In genomic region chr16:351804-352520, GRCh38 we compare ENCODE assay signal across 8 cellular contexts. TPM values are rescaled to one million over a fixed set of nuclear protein-coding genes. Genes with fewer than 3 reads are reported as not detected.
A peak's percentile ranks its signal among the peaks of the same experiment; 100 is the strongest.
DNase-seq lines count a peak whose midpoint lies in the region; ATAC-seq and TF ChIP-seq lines count a peak whose summit lies in the region.

No MANE protein-coding gene starts in this region.

- H3K4me3 Mint-ChIP-seq in T-cell: peak overlapping the region; percentile 82 to 86 (median 82)
- peak overlapping the region; percentile 89 for H3K4me3 Mint-ChIP-seq in nephron progenitor cell

- CTCF ChIA-PET in T-cell (lab: Charles Lee): interaction anchor here in 1 of 2 donors (0.5 to 1.0 kb wide), 4 partner anchors 11 to 368 kb away, joined by 4 to 8 read pairs (median 6); no protein-coding TSS in a partner anchor

- H3K36me3 Mint-ChIP-seq in T-cell (peaks cover 11% of the 10 kb centered on the region), nephron progenitor cell (ENCODE audit: low read depth) (peaks cover 14% of the 10 kb centered on the region)

- TF ChIP-seq CTCF in nephron progenitor cell (IDR thresholded peaks at IDR 0.05): no peak

- POLR2A ChIA-PET in T-cell (lab: Charles Lee): interaction anchor here in 1 of 2 donors (0.5 to 0.7 kb wide), 2 partner anchors 50 to 1141 kb away, joined by 3 to 6 read pairs; partner anchors contain the start of gene DECR2

- no peaks in the 10 kb centered on the region for H3K9me3 Mint-ChIP-seq in T-cell
- no peaks in the 10 kb centered on the region for H3K9me3 Mint-ChIP-seq in nephron progenitor cell

- H3K4me1 Mint-ChIP-seq in T-cell: peaks cover 60 to 68% (median 64%) of the 10 kb centered on the region in 3 donors
- H3K4me1 Mint-ChIP-seq in nephron progenitor cell: peaks cover 55% of the 10 kb centered on the region

- H3K27me3 Mint-ChIP-seq in T-cell (no peaks in the 10 kb centered on the region), nephron progenitor cell (ENCODE audit: low read depth, poor library complexity) (peaks cover 8% of the 10 kb centered on the region)

- peak; percentile 34 for ATAC-seq in HG02970 (IDR thresholded peaks at IDR 0.05; ENCODE audit: low FRiP score, unreplicated experiment)
- ATAC-seq in T-cell (replicated peaks in 1 of 4): peak; percentile 21 to 40 (median 32)

- peak overlapping the region; percentile 48 for H3K27ac ChIP-seq in epithelial cell of prostate

- peak; percentile 55 for DNase-seq in activated gamma-delta T cell (lab: John Stamatoyannopoulos, UW)
- no peak for DNase-seq in activated gamma-delta T cell treated with Interleukin-2 at 50 U/mL for 16 hours
- peak in 9 of 34 experiments; percentile 19 to 49 (median 28) for DNase-seq in T-cell
- DNase-seq in epithelial cell of prostate (ENCODE audit: low read depth, low spot score): no peak
- DNase-seq in nephron progenitor cell: peak; percentile 54
- no peak for DNase-seq in COR-L47 (lab: John Stamatoyannopoulos, UW)
- no peak for DNase-seq in HT-29 (ENCODE audit: low spot score)

- H3K27ac Mint-ChIP-seq in T-cell (peak overlapping the region; percentile 82 to 86), nephron progenitor cell (peak overlapping the region; percentile 83)

RNA-seq across cellular contexts. Expression of gene AXIN1, which starts 0.6 kb away (rescaled TPM):
- 10 to 100 TPM; 38.5 to 58.9 (median 50.4) TPM for total RNA-seq in T-cell
- total RNA-seq in HT-29 (2014; rRNA removed; shearing (Covaris generic)): 77.0 and 88.4 TPM in 2 replicates

RNA-seq across cellular contexts. Expression of gene MRPL28, which starts 18.4 kb away (rescaled TPM):
- 10 to 100 TPM; 29.3 to 43.8 (median 34.5) TPM for total RNA-seq in T-cell
- total RNA-seq in HT-29 (2014; rRNA removed; shearing (Covaris generic)): 223 and 226 TPM in 2 replicates

RNA-seq across cellular contexts. Expression of gene PGAP6, which starts 29.8 kb away (rescaled TPM):
- 100 to 1,000 TPM in 4 of 5 donors, 10 to 100 TPM in 1; 34.9 to 143 (median 122) TPM for total RNA-seq in T-cell
- 150 and 161 TPM in 2 replicates for total RNA-seq in HT-29 (2014; rRNA removed; shearing (Covaris generic))

RNA-seq across cellular contexts. Expression of gene NME4, which starts 45.0 kb away (rescaled TPM):
- 10 to 100 TPM; 32.5 to 48.4 (median 41.3) TPM for total RNA-seq in T-cell
- 25.3 and 29.0 TPM in 2 replicates for total RNA-seq in HT-29 (2014; rRNA removed; shearing (Covaris generic))

RNA-seq across cellular contexts. Expression of gene DECR2, which starts 49.7 kb away (rescaled TPM):
- total RNA-seq in T-cell: 10 to 100 TPM; 10.5 to 17.6 (median 11.3) TPM
- 25.2 and 29.1 TPM in 2 replicates for total RNA-seq in HT-29 (2014; rRNA removed; shearing (Covaris generic))

Comparison
In these comparisons a context has a peak if more than half of its experiments do, and no peak if none do; other contexts are left out.
1. DNase-seq: peak in activated gamma-delta T cell (single experiment) and nephron progenitor cell (single experiment); none in activated gamma-delta T cell treated with Interleukin-2 at 50 U/mL for 16 hours (single experiment), epithelial cell of prostate (single experiment), COR-L47 (single experiment) and HT-29 (single experiment).